ENCODE assay signal across 17 cellular contexts in genomic region chr18:23451491-23451890, GRCh38. TPM values are rescaled to one million over a fixed set of nuclear protein-coding genes. Genes with fewer than 3 reads are reported as not detected.
DNase-seq lines count a peak whose midpoint lies in the region; ATAC-seq, FAIRE-seq and TF ChIP-seq lines count a peak whose summit lies in the region.
"Had no signal": no experiment of that assay in that cellular context is flagged by ENCODE, and none has a peak within 500 bp of the region (broad histone marks: within the 10 kb centered on the region; RNA-seq: fewer than 3 reads in every experiment).

No MANE protein-coding gene starts in this region.

- SMC1A ChIA-PET in GM12878 (lab: Charles Lee; ENCODE audit: uncharacterized antibody, unreplicated experiment), result interaction anchor here (0.9 to 2.6 kb wide), 2 partner anchors 9 to 226 kb away, joined by 3 to 12 read pairs; no protein-coding TSS in a partner anchor

- POLR2A ChIA-PET in GM12878 (lab: Charles Lee), result interaction anchor here (0.7 to 1.5 kb wide), 5 partner anchors 9 to 290 kb away, joined by 3 to 8 read pairs (median 3); no protein-coding TSS in a partner anchor

- H4K20me1 ChIP-seq in GM12878 (ENCODE audit: control insufficient read depth, insufficient read depth), result no peaks in the 10 kb centered on the region

- peaks cover 12% of the 10 kb centered on the region for H3K27me3 Mint-ChIP-seq in activated CD4-positive, alpha-beta T cell treated with anti-CD3 and anti-CD28 coated beads, Interleukin-2, amount 10 ng/mL, durations not matched to agents 24 days and 14 days

- no peak for FAIRE-seq in GM12878 (lab: Jason Lieb, UNC)
- FAIRE-seq: G401.6, TTC549 had no signal

- H3K9ac ChIP-seq in GM12878 (ENCODE audit: control insufficient read depth, insufficient read depth, low read length), result peak overlapping the region; percentile 40

- RAD21 ChIA-PET in GM12878 (lab: Charles Lee; ENCODE audit: unreplicated experiment), result interaction anchor here (1.0 to 2.1 kb wide), 2 partner anchors 27 to 314 kb away, joined by 3 to 8 read pairs; no protein-coding TSS in a partner anchor

- H3K36me3 ChIP-seq in GM12878 (ENCODE audit: control insufficient read depth in 2 of 2, insufficient read depth in 2 of 2, low read length in 1 of 2), result 0 out of 4 replicates have a peak, but pooled peaks cover 0 to 3% of the 10 kb centered on the region in 2 experiments
- H3K36me3 ChIP-seq: cardiac muscle cell had no signal

- peak; percentile 19 for ATAC-seq in GM21447 (IDR thresholded peaks at IDR 0.05; ENCODE audit: unreplicated experiment)
- peak; percentile 4; the same call in 1 of the 3 replicates for ATAC-seq in GM12878
- no peak for ATAC-seq in stimulated activated effector memory CD8-positive, alpha-beta T cell treated with anti-CD3 and anti-CD28 coated beads, Interleukin-12 subunit alpha, Interleukin-12 subunit beta, amount 100 ng/mL, for 72 hours
- no peak for ATAC-seq in HG03521 (IDR thresholded peaks at IDR 0.05; ENCODE audit: unreplicated experiment)
- ATAC-seq in HG02588 (IDR thresholded peaks at IDR 0.05; ENCODE audit: unreplicated experiment), result no peak
- ATAC-seq: left colon had no signal

- H2AFZ ChIP-seq in GM12878 (ENCODE audit: control insufficient read depth, low read depth, low read length), result peak overlapping the region; percentile 73

- in situ Hi-C loops in GM12878 (cut with MboI), result loop anchor here (25.0 kb wide), 1 partner anchor 1839 kb away; the partner anchor contains the start of genes ESCO1 and SNRPD1

- no peak for TF ChIP-seq CTCF in GM12878 (IDR thresholded peaks at IDR 0.05 in 2 of 3, conservative IDR thresholded peaks at IDR 0.05 in 1 of 3; ENCODE audit: control insufficient read depth in 2 of 3, extremely low read depth in 1 of 3, insufficient read depth in 1 of 3, low read depth in 3 of 3, low read length in 3 of 3)

- H3K4me1 Mint-ChIP-seq in activated CD4-positive, alpha-beta T cell treated with anti-CD3 and anti-CD28 coated beads, Interleukin-2, amount 10 ng/mL, durations not matched to agents 24 days and 14 days, result peaks cover 29% of the 10 kb centered on the region
- H3K4me1 Mint-ChIP-seq in stimulated activated effector memory CD8-positive, alpha-beta T cell treated with anti-CD3 and anti-CD28 coated beads, Interleukin-12 subunit alpha, Interleukin-12 subunit beta, amount 100 ng/mL, for 72 hours, result peaks cover 22% of the 10 kb centered on the region

- H3K27ac Mint-ChIP-seq in activated CD4-positive, alpha-beta T cell treated with anti-CD3 and anti-CD28 coated beads, Interleukin-2, amount 10 ng/mL, durations not matched to agents 24 days and 14 days, result no peak overlapping the region
- peak overlapping the region; percentile 43 for H3K27ac Mint-ChIP-seq in stimulated activated effector memory CD8-positive, alpha-beta T cell treated with anti-CD3 and anti-CD28 coated beads, Interleukin-12 subunit alpha, Interleukin-12 subunit beta, amount 100 ng/mL, for 72 hours
- H3K27ac Mint-ChIP-seq: activated naive CD8-positive, alpha-beta T cell treated with anti-CD3 and anti-CD28 coated beads, Interleukin-2, amount 10 ng/mL, durations not matched to agents 7 days and 5 days had no signal

- peak overlapping the region; percentile 78 for H3K27ac ChIP-seq in GM12878 (ENCODE audit: control insufficient read depth, insufficient read depth)

- peaks cover 37% of the 10 kb centered on the region for H3K79me2 ChIP-seq in GM12878 (ENCODE audit: control insufficient read depth, insufficient read depth, low read length)

- peaks cover 14% of the 10 kb centered on the region for H3K4me1 ChIP-seq in GM12878 (ENCODE audit: control insufficient read depth, insufficient read depth, low read length)

- no peak for TF ChIP-seq EP300 in GM12878 (IDR thresholded peaks at IDR 0.05; ENCODE audit: borderline replicate concordance in 1 of 2, control insufficient read depth in 1 of 2, low read depth in 2 of 2, low read length in 2 of 2)

- no peaks in the 10 kb centered on the region for H3K9me3 Mint-ChIP-seq in activated CD4-positive, alpha-beta T cell treated with anti-CD3 and anti-CD28 coated beads, Interleukin-2, amount 10 ng/mL, durations not matched to agents 24 days and 14 days
- no peaks in the 10 kb centered on the region for H3K9me3 Mint-ChIP-seq in stimulated activated effector memory CD8-positive, alpha-beta T cell treated with anti-CD3 and anti-CD28 coated beads, Interleukin-12 subunit alpha, Interleukin-12 subunit beta, amount 100 ng/mL, for 72 hours
- H3K9me3 Mint-ChIP-seq: activated naive CD8-positive, alpha-beta T cell treated with anti-CD3 and anti-CD28 coated beads, Interleukin-2, amount 10 ng/mL, durations not matched to agents 7 days and 5 days had no signal

- no peaks in the 10 kb centered on the region for H3K27me3 ChIP-seq in GM12878 (replicated peaks in 1 of 2; ENCODE audit: control insufficient read depth in 2 of 2, insufficient read depth in 2 of 2, low read length in 1 of 2)
- H3K27me3 ChIP-seq: cardiac muscle cell had no signal

- no peak for DNase-seq in activated CD4-positive, alpha-beta T cell treated with anti-CD3 and anti-CD28 coated beads, Interleukin-2, amount 10 ng/mL, durations not matched to agents 24 days and 14 days
- no peak for DNase-seq in activated CD4-positive, alpha-beta T cell treated with anti-CD3 and anti-CD28 coated beads for 4 hours
- DNase-seq in GM12878 (ENCODE audit: low read depth, low spot score) (no peak), iPS-NIHi7 (ENCODE audit: extremely low spot score) (no peak)
- no peak for DNase-seq in stimulated activated effector memory CD8-positive, alpha-beta T cell treated with anti-CD3 and anti-CD28 coated beads, Interleukin-12 subunit alpha, Interleukin-12 subunit beta, amount 100 ng/mL, for 72 hours (ENCODE audit: low spot score in 2 of 2)
- DNase-seq: activated CD8-positive, alpha-beta memory T cell treated with anti-CD3 and anti-CD28 coated beads, Interleukin-2, amount 50 U/mL, for 4 hours; activated naive CD8-positive, alpha-beta T cell treated with anti-CD3 and anti-CD28 coated beads, Interleukin-2, amount 10 ng/mL, durations not matched to agents 7 days and 5 days; effector CD8-positive, alpha-beta T cell; hypothalamus; left colon; NCI-H1092 treated with DMSO at 0.1 percent for 48 hours had no signal

- TF ChIP-seq POLR2A in GM12878 (IDR thresholded peaks at IDR 0.05; ENCODE audit: low read depth, low read length), result no peak

- H3K4me3 ChIP-seq in GM12878, result peak overlapping the region; percentile 84
- H3K4me3 ChIP-seq: cardiac muscle cell had no signal

- WGBS in GM12878 (ENCODE audit: insufficient coverage, insufficient replicate concordance, low lambda C conversion rate, missing lambda C conversion rate), result 0% methylated on average over 5 of the region's 6 CpGs

- no TSS peak for BruUV-seq in GM12878 (replicated peaks; lab: Mats Ljungman, UMichigan)

- CTCF ChIA-PET in GM12878 (lab: Yijun Ruan, JAX), result no interaction called here

- H3K36me3 Mint-ChIP-seq in activated CD4-positive, alpha-beta T cell treated with anti-CD3 and anti-CD28 coated beads, Interleukin-2, amount 10 ng/mL, durations not matched to agents 24 days and 14 days (ENCODE audit: low read depth), result peaks cover 5% of the 10 kb centered on the region
- H3K36me3 Mint-ChIP-seq in stimulated activated effector memory CD8-positive, alpha-beta T cell treated with anti-CD3 and anti-CD28 coated beads, Interleukin-12 subunit alpha, Interleukin-12 subunit beta, amount 100 ng/mL, for 72 hours, result peaks cover 33% of the 10 kb centered on the region

- no peaks in the 10 kb centered on the region; the same call in 2 of the 3 replicates for H3K9me3 ChIP-seq in GM12878 (replicated peaks; ENCODE audit: control insufficient read depth, insufficient read depth, low read length)

- no peak for TF ChIP-seq RAD21 in GM12878 (IDR thresholded peaks at IDR 0.05; ENCODE audit: insufficient read depth, low read depth, low read length)

- intact Hi-C loops in activated CD4-positive, alpha-beta T cell treated with anti-CD3 and anti-CD28 coated beads, Interleukin-2, amount 10 ng/mL, durations not matched to agents 24 days and 14 days (cut with micrococcal nuclease), result loop anchor here (10.0 kb wide), 1 partner anchor 563 kb away; the partner anchor contains the start of gene TTC39C
- intact Hi-C loops in GM12878 (cut with micrococcal nuclease; ENCODE audit: unreplicated experiment), result loop anchor here (5.0 kb wide), 1 partner anchor 51 kb away; the partner anchor contains the start of gene RMC1

- H3K4me2 ChIP-seq in GM12878 (ENCODE audit: control insufficient read depth, insufficient read depth), result peak overlapping the region; percentile 68

- peak overlapping the region; percentile 100 for H3K4me3 Mint-ChIP-seq in activated CD4-positive, alpha-beta T cell treated with anti-CD3 and anti-CD28 coated beads, Interleukin-2, amount 10 ng/mL, durations not matched to agents 24 days and 14 days
- H3K4me3 Mint-ChIP-seq in stimulated activated effector memory CD8-positive, alpha-beta T cell treated with anti-CD3 and anti-CD28 coated beads, Interleukin-12 subunit alpha, Interleukin-12 subunit beta, amount 100 ng/mL, for 72 hours, result peak overlapping the region; percentile 99

RNA-seq across cellular contexts. Expression of gene RIOK3, which starts 1.6 kb away (rescaled TPM):
- 46.7 and 53.3 TPM in 2 replicates for total RNA-seq in activated CD4-positive, alpha-beta T cell treated with anti-CD3 and anti-CD28 coated beads, Interleukin-2, amount 10 ng/mL, durations not matched to agents 24 days and 14 days
- total RNA-seq in GM12878 (2013; cell fraction: nucleolus; rRNA removed), result 127 and 131 TPM in 2 replicates
- 48.2 and 49.1 TPM in 2 replicates for total RNA-seq in GM12878 (2014; rRNA removed)
- 68.8 and 72.4 TPM in 2 replicates for total RNA-seq in GM12878 (2014; rRNA removed; fragmentation: Illumina TruSeq; extraction: Trizol)
- 44.1 and 45.6 TPM in 2 replicates for total RNA-seq in GM12878 (2021)
- polyA plus RNA-seq in GM12878 (2011; ENCODE audit: low read depth), result 41.7 TPM
- 87.5 and 132 TPM in 2 replicates for polyA plus RNA-seq in GM12878 (2011; rRNA removed)
- polyA plus RNA-seq in GM12878 (2011; cell fraction: cytosol; rRNA removed), result 40.0 and 41.4 TPM in 2 replicates
- polyA plus RNA-seq in GM12878 (2011; cell fraction: nucleus; rRNA removed), result 62.5 and 68.4 TPM in 2 replicates
- polyA plus RNA-seq in GM12878 (2012), result 65.0 and 74.9 TPM in 2 replicates
- 59.5 and 68.1 TPM in 2 replicates for polyA plus RNA-seq in GM12878 (2014; fragmentation: Illumina TruSeq; extraction: Trizol)
- 10 to 100 TPM; 18.0 to 28.1 TPM for polyA plus RNA-seq in GM12878 (2014; fragmentation: Nextera tagmentation; extraction: Ambion mirVana)
- polyA plus RNA-seq in GM12878 (2014; rRNA removed), result 36.4 and 41.5 TPM in 2 replicates
- polyA plus RNA-seq in GM12878 (2016; fragmentation: Nextera tagmentation; extraction: Ambion mirVana), result 10 to 100 TPM; 68.9 to 70.8 TPM
- polyA minus RNA-seq in GM12878 (2011; rRNA and poly(A)+ RNA removed), result 49.6 and 65.0 TPM in 2 replicates
- polyA minus RNA-seq in GM12878 (2011; cell fraction: cytosol; rRNA and poly(A)+ RNA removed), result 39.8 and 43.3 TPM in 2 replicates
- polyA minus RNA-seq in GM12878 (2011; cell fraction: nucleus; rRNA and poly(A)+ RNA removed), result 32.5 and 48.0 TPM in 2 replicates

RNA-seq across cellular contexts. Expression of gene RMC1, which starts 51.8 kb away (rescaled TPM):
- 51.0 and 52.8 TPM in 2 replicates for total RNA-seq in activated CD4-positive, alpha-beta T cell treated with anti-CD3 and anti-CD28 coated beads, Interleukin-2, amount 10 ng/mL, durations not matched to agents 24 days and 14 days
- 46.6 and 49.8 TPM in 2 replicates for total RNA-seq in GM12878 (2013; cell fraction: nucleolus; rRNA removed)
- total RNA-seq in GM12878 (2014; rRNA removed) (47.4 and 51.9 TPM in 2 replicates), GM12878 (2014; rRNA removed; fragmentation: Illumina TruSeq; extraction: Trizol) (38.3 and 40.3 TPM in 2 replicates), GM12878 (2021) (41.9 TPM in 2 replicates)
- 43.3 TPM for polyA plus RNA-seq in GM12878 (2011; ENCODE audit: low read depth)
- polyA plus RNA-seq in GM12878 (2011; rRNA removed) (49.3 and 51.4 TPM in 2 replicates), GM12878 (2014; fragmentation: Illumina TruSeq; extraction: Trizol) (42.2 and 49.6 TPM in 2 replicates), GM12878 (2014; fragmentation: Nextera tagmentation; extraction: Ambion mirVana) (10 to 100 TPM in 1 of 2 experiments, 1 to 10 TPM in 1; 8.4 to 25.7 TPM), GM12878 (2014; rRNA removed) (41.9 and 42.9 TPM in 2 replicates), GM12878 (2016; fragmentation: Nextera tagmentation; extraction: Ambion mirVana) (10 to 100 TPM; 54.2 to 57.6 TPM)
- 49.1 and 52.7 TPM in 2 replicates for polyA plus RNA-seq in GM12878 (2011; cell fraction: cytosol; rRNA removed)
- polyA plus RNA-seq in GM12878 (2011; cell fraction: nucleus; rRNA removed), result 104 and 110 TPM in 2 replicates
- polyA plus RNA-seq in GM12878 (2012), result 28.9 and 32.2 TPM in 2 replicates
- polyA minus RNA-seq in GM12878 (2011; rRNA and poly(A)+ RNA removed), result 40.5 and 50.8 TPM in 2 replicates
- 13.6 and 17.7 TPM in 2 replicates for polyA minus RNA-seq in GM12878 (2011; cell fraction: cytosol; rRNA and poly(A)+ RNA removed)
- 21.9 and 34.4 TPM in 2 replicates for polyA minus RNA-seq in GM12878 (2011; cell fraction: nucleus; rRNA and poly(A)+ RNA removed)

Comparison
In these comparisons a context has a peak if more than half of its experiments do, and no peak if none do; other contexts are left out.
1. ATAC-seq: peak in GM21447 (single experiment) and GM12878 (single experiment); none in stimulated activated effector memory CD8-positive, alpha-beta T cell treated with anti-CD3 and anti-CD28 coated beads, Interleukin-12 subunit alpha, Interleukin-12 subunit beta, amount 100 ng/mL, for 72 hours (single experiment), HG03521 (single experiment) and HG02588 (single experiment).